In genomic region chr10:120806081-120806480, GRCh38 we compare ENCODE assay signal across 27 cellular contexts.
"Had no signal": no experiment of that assay in that cellular context is flagged by ENCODE, and none has a peak within 500 bp of the region (broad histone marks: within the 10 kb centered on the region; RNA-seq: fewer than 3 reads in every experiment).

No MANE protein-coding gene starts in this region.

- H3K9me3 ChIP-seq: adrenal gland, body of pancreas, esophagus muscularis mucosa, gastroesophageal sphincter had no signal

- H3K27me3 ChIP-seq: body of pancreas, esophagus muscularis mucosa, gastroesophageal sphincter had no signal

- H3K4me1 ChIP-seq: adrenal gland, body of pancreas, esophagus muscularis mucosa, gastroesophageal sphincter had no signal

- ATAC-seq: activated CD4-positive, alpha-beta T cell treated with anti-CD3 and anti-CD28 coated beads for 36 hours; activated CD8-positive, alpha-beta memory T cell treated with anti-CD3 and anti-CD28 coated beads, Interleukin-2, amount 10 ng/mL, durations not matched to agents 7 days and 5 days; activated CD8-positive, alpha-beta T cell treated with anti-CD3 and anti-CD28 coated beads, Interleukin-2, amount 10 ng/mL, durations not matched to agents 7 days and 5 days; activated naive CD8-positive, alpha-beta T cell treated with anti-CD3 and anti-CD28 coated beads, Interleukin-2, amount 50 U/mL, for 24 hours; body of pancreas; effector memory CD8-positive, alpha-beta T cell; gastroesophageal sphincter had no signal

- DNase-seq: activated CD4-positive, alpha-beta memory T cell treated with anti-CD3 and anti-CD28 coated beads for 36 hours; activated CD4-positive, alpha-beta T cell treated with anti-CD3 and anti-CD28 coated beads for 36 hours; activated CD4-positive, alpha-beta T cell treated with anti-CD3 and anti-CD28 coated beads, Interleukin-2, amount 10 ng/mL, durations not matched to agents 24 days and 14 days; activated CD4-positive, CD25-positive, alpha-beta regulatory T cell; activated CD4-positive, CD25-positive, alpha-beta regulatory T cell treated with anti-CD3 and anti-CD28 coated beads, Interleukin-2, amount 50 U/mL, for 72 hours; activated CD8-positive, alpha-beta memory T cell treated with anti-CD3 and anti-CD28 coated beads, Interleukin-2, amount 10 ng/mL, durations not matched to agents 7 days and 5 days; activated CD8-positive, alpha-beta memory T cell treated with anti-CD3 and anti-CD28 coated beads, Interleukin-2, amount 50 U/mL, for 4 hours; activated CD8-positive, alpha-beta T cell treated with anti-CD3 and anti-CD28 coated beads, Interleukin-2, amount 10 ng/mL, durations not matched to agents 7 days and 5 days; activated effector memory CD4-positive, alpha-beta T cell treated with anti-CD3 and anti-CD28 coated beads, Interleukin-2, amount 50 U/mL, for 16 hours; activated naive CD4-positive, alpha-beta T cell treated with anti-CD3 and anti-CD28 coated beads for 36 hours; activated naive CD8-positive, alpha-beta T cell treated with anti-CD3 and anti-CD28 coated beads for 36 hours; activated naive CD8-positive, alpha-beta T cell treated with anti-CD3 and anti-CD28 coated beads, Interleukin-2, amount 50 U/mL, for 24 hours; activated T-cell treated with anti-CD3 and anti-CD28 coated beads, Interleukin-2, amount 50 U/mL, for 1 hour; activated T-cell treated with anti-CD3 and anti-CD28 coated beads, Interleukin-2, amount 50 U/mL, for 48 hours; adrenal gland; amygdala; aorta; body of pancreas; cortex of kidney; dermis blood vessel endothelial cell; effector CD4-positive, alpha-beta T cell; effector memory CD8-positive, alpha-beta T cell; erythroblast; foreskin melanocyte; T-helper 2 cell had no signal

- H3K36me3 ChIP-seq: adrenal gland, esophagus muscularis mucosa, gastroesophageal sphincter had no signal

- H3K4me3 ChIP-seq: adrenal gland, body of pancreas, esophagus muscularis mucosa, gastroesophageal sphincter had no signal

- H3K27ac ChIP-seq: adrenal gland, body of pancreas, esophagus muscularis mucosa, gastroesophageal sphincter had no signal
